ENCODE assay signal across 15 cellular contexts in genomic region chr16:84907046-84907445, GRCh38.
"Had no signal": no experiment of that assay in that cellular context is flagged by ENCODE, and none has a peak within 500 bp of the region (broad histone marks: within the 10 kb centered on the region; RNA-seq: fewer than 3 reads in every experiment).

No MANE protein-coding gene starts in this region.

- H3K27me3 Mint-ChIP-seq: activated CD4-positive, alpha-beta T cell treated with anti-CD3 and anti-CD28 coated beads for 36 hours; activated naive CD8-positive, alpha-beta T cell; stimulated activated naive CD8-positive, alpha-beta T cell treated with anti-CD3 and anti-CD28 coated beads, Interleukin-15, Interleukin-2, amounts not matched to agents 100 ng/mL and 50 ng/mL, for 24 hours had no signal

- H3K36me3 Mint-ChIP-seq: activated naive CD8-positive, alpha-beta T cell; WTC11 had no signal

- H3K4me3 Mint-ChIP-seq: activated CD4-positive, alpha-beta T cell treated with anti-CD3 and anti-CD28 coated beads for 36 hours; activated naive CD8-positive, alpha-beta T cell; central memory CD8-positive, alpha-beta T cell; stimulated activated naive CD8-positive, alpha-beta T cell treated with anti-CD3 and anti-CD28 coated beads, Interleukin-15, Interleukin-2, amounts not matched to agents 100 ng/mL and 50 ng/mL, for 24 hours; T-helper 2 cell treated with Interferon-gamma antibody and Interleukin-4, amounts not matched to agents 5 μg/mL and 100 μg/mL, for 36 hours; WTC11 had no signal

- H3K4me1 Mint-ChIP-seq: activated CD4-positive, alpha-beta T cell treated with anti-CD3 and anti-CD28 coated beads for 36 hours; central memory CD8-positive, alpha-beta T cell; WTC11 had no signal

- DNase-seq: activated CD4-positive, alpha-beta T cell treated with anti-CD3 and anti-CD28 coated beads for 36 hours; activated CD4-positive, alpha-beta T cell treated with anti-CD3 and anti-CD28 coated beads, Interleukin-2, amount 50 U/mL, for 48 hours; amniotic stem cell; erythroblast had no signal

- H3K9me3 ChIP-seq: gastroesophageal sphincter, pancreas, suprapubic skin, transverse colon had no signal

- H3K9me3 Mint-ChIP-seq: central memory CD8-positive, alpha-beta T cell; stimulated activated naive CD8-positive, alpha-beta T cell treated with anti-CD3 and anti-CD28 coated beads, Interleukin-15, Interleukin-2, amounts not matched to agents 100 ng/mL and 50 ng/mL, for 24 hours; T-helper 2 cell treated with Interferon-gamma antibody and Interleukin-4, amounts not matched to agents 5 μg/mL and 100 μg/mL, for 36 hours; WTC11 had no signal

- ATAC-seq: activated CD4-positive, alpha-beta T cell treated with anti-CD3 and anti-CD28 coated beads for 36 hours; WTC11 had no signal

- H3K27ac ChIP-seq: pancreas, SK-N-MC, suprapubic skin had no signal

- H3K36me3 ChIP-seq: pancreas, transverse colon had no signal

- H3K4me1 ChIP-seq: gastroesophageal sphincter, pancreas, suprapubic skin had no signal

- H3K27ac Mint-ChIP-seq: activated CD4-positive, alpha-beta T cell treated with anti-CD3 and anti-CD28 coated beads for 36 hours; activated naive CD8-positive, alpha-beta T cell; stimulated activated naive CD8-positive, alpha-beta T cell treated with anti-CD3 and anti-CD28 coated beads, Interleukin-15, Interleukin-2, amounts not matched to agents 100 ng/mL and 50 ng/mL, for 24 hours; T-helper 2 cell treated with Interferon-gamma antibody and Interleukin-4, amounts not matched to agents 5 μg/mL and 100 μg/mL, for 36 hours; WTC11 had no signal

- H3K4me3 ChIP-seq: coronary artery, gastroesophageal sphincter, pancreas, SK-N-MC, suprapubic skin, transverse colon had no signal

- H3K27me3 ChIP-seq: gastroesophageal sphincter, pancreas, suprapubic skin, transverse colon had no signal
